Comparison of ENCODE assay signal across 1 cellular context in genomic region chr3:142315978-142316388, GRCh38.
TF ChIP-seq lines count a peak whose summit lies in the region.
"Not testable (repeated sequence)": the region's sequence is repeated elsewhere in the genome, so short reads cannot be mapped to it uniquely, and the experiment has no call there.

No MANE protein-coding gene starts in this region.

TF ChIP-seq in HepG2, 621 proteins besides CTCF, POLR2A, EP300 and RAD21 (continued from another document):
- TF ChIP-seq HOMEZ (CRISPR knock-in tag; IDR thresholded peaks at IDR 0.05; ENCODE audit: low read depth) (peak; percentile 53; the same call in 1 of the 2 replicates), FOSL2 (CRISPR knock-in tag; IDR thresholded peaks at IDR 0.05) (0 out of 2 replicates have a peak, but pooled peaks have one; percentile 7), FOXJ3 (CRISPR knock-in tag; IDR thresholded peaks at IDR 0.05; ENCODE audit: borderline replicate concordance) (peak; percentile 75; the same call in 1 of the 2 replicates), RXRB (CRISPR knock-in tag; IDR thresholded peaks at IDR 0.05; ENCODE audit: borderline replicate concordance) (peak; percentile 33; the same call in 1 of the 2 replicates), THAP11 (CRISPR knock-in tag; IDR thresholded peaks at IDR 0.05) (peak; percentile 31; the same call in 1 of the 2 replicates), ZGPAT (CRISPR knock-in tag; IDR thresholded peaks at IDR 0.05) (peak; percentile 40; the same call in 1 of the 2 replicates), ARID5B (CRISPR knock-in tag; IDR thresholded peaks at IDR 0.05) (peak; percentile 86), ZNF770 (CRISPR knock-in tag; IDR thresholded peaks at IDR 0.05) (peak; percentile 94), ZNF280D (CRISPR knock-in tag; IDR thresholded peaks at IDR 0.05) (0 out of 2 replicates have a peak, but pooled peaks have one; percentile 35), TBX3 (IDR thresholded peaks at IDR 0.05; ENCODE audit: borderline replicate concordance) (peak; percentile 61), KDM1A (CRISPR knock-in tag; IDR thresholded peaks at IDR 0.05) (peak; percentile 66; the same call in 1 of the 2 replicates), ATF7 (IDR thresholded peaks at IDR 0.05) (peak; percentile 89), CREM (IDR thresholded peaks at IDR 0.05) (peak; percentile 55), RARA (CRISPR knock-in tag; IDR thresholded peaks at IDR 0.05) (peak; percentile 53; the same call in 1 of the 2 replicates), TFAP4 (IDR thresholded peaks at IDR 0.05; ENCODE audit: borderline replicate concordance, low read depth) (0 out of 2 replicates have a peak, but pooled peaks have one; percentile 11)
- TF ChIP-seq ATF7, CREM (CRISPR knock-in tag; IDR thresholded peaks at IDR 0.05): not testable (repeated sequence)
